ENCODE assay signal across 22 cellular contexts in the genomic region with DNA sequence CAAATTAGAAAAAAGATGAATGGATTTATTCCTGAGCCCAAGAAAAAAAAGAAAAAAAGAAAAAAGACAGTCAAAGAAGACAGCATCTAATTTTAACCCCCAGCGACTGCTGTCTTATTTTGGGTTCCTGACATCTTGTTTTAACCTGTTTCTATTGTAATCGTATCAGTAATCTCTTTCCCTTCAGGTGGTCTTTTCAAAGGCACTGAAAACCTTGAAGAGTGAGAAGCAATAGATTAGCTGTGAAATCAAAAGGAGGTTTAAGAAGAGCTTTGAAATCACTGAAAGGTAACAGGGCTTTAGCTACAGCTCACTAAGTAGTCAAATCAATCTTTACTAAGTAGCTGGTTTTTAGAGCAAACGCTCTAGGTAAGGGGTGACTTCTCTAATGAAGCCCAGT.
"Had no signal": no experiment of that assay in that cellular context is flagged by ENCODE, and none has a peak within 500 bp of the region (broad histone marks: within the 10 kb centered on the region; RNA-seq: fewer than 3 reads in every experiment).

No MANE protein-coding gene starts in this region.

- H2AFZ ChIP-seq: hepatocyte had no signal

- H3K9me3 Mint-ChIP-seq: naive thymus-derived CD4-positive, alpha-beta T cell had no signal

- H3K4me3 Mint-ChIP-seq: naive thymus-derived CD4-positive, alpha-beta T cell had no signal

- ATAC-seq: left cardiac atrium; left ventricle myocardium superior; naive thymus-derived CD4-positive, alpha-beta T cell; right cardiac atrium had no signal

- H3K79me2 ChIP-seq: hepatocyte had no signal

- H3K36me3 Mint-ChIP-seq: naive thymus-derived CD4-positive, alpha-beta T cell had no signal

- H3K4me2 ChIP-seq: hepatocyte had no signal

- H3K27ac ChIP-seq: colonic mucosa, hepatocyte, ovary, stomach, thoracic aorta, transverse colon had no signal

- H3K36me3 ChIP-seq: colonic mucosa, ovary, stomach, thoracic aorta, transverse colon had no signal

- H3K4me3 ChIP-seq: colonic mucosa, hepatocyte, lung, ovary, stomach, thoracic aorta, transverse colon had no signal

- DNase-seq: colonic mucosa; dermis blood vessel endothelial cell; effector CD4-positive, alpha-beta T cell; foreskin melanocyte; head of caudate nucleus; kidney; left cardiac atrium; left ventricle myocardium superior; mesenchymal stem cell; naive thymus-derived CD4-positive, alpha-beta T cell; nucleus accumbens; ovary; right cardiac atrium; small intestine; stimulated activated CD4-positive, alpha-beta T cell treated with anti-CD3 and anti-CD28 coated beads, Interleukin-12 subunit alpha, Interleukin-12 subunit beta, amount 100 ng/mL, for 4 hours; stimulated activated naive CD4-positive, alpha-beta T cell; stomach; substantia nigra; transverse colon had no signal

- H3K9me3 ChIP-seq: colonic mucosa, ovary, stomach, thoracic aorta, transverse colon had no signal

- H3K4me1 ChIP-seq: colonic mucosa had no signal

- H3K27me3 ChIP-seq: colonic mucosa, hepatocyte, ovary, transverse colon had no signal

- H3K27ac Mint-ChIP-seq: naive thymus-derived CD4-positive, alpha-beta T cell had no signal
